8 cellular contexts compared by ENCODE assay signal in genomic region chr2:54903736-54904554, GRCh38.
A peak's percentile ranks its signal among the peaks of the same experiment; 100 is the strongest.
DNase-seq lines count a peak whose midpoint lies in the region; ATAC-seq and TF ChIP-seq lines count a peak whose summit lies in the region.

No MANE protein-coding gene starts in this region.

- no peaks in the 10 kb centered on the region for H3K27me3 ChIP-seq in Caco-2 (replicated peaks; ENCODE audit: control insufficient read depth, insufficient read depth, low read length)

- no peaks in the 10 kb centered on the region for H3K9me3 ChIP-seq in Caco-2

- H3K9me3 Mint-ChIP-seq in Caco-2 (ENCODE audit: unreplicated experiment), result no peaks in the 10 kb centered on the region

- no peaks in the 10 kb centered on the region for H3K36me3 Mint-ChIP-seq in Caco-2 (ENCODE audit: insufficient read depth, unreplicated experiment)

- no peak overlapping the region for H3K4me3 ChIP-seq in Caco-2 (ENCODE audit: low read depth, low read length)
- no peak overlapping the region for H3K4me3 ChIP-seq in fibroblast of villous mesenchyme (ENCODE audit: low read depth, low read length)

- BruUV-seq in Caco-2 (replicated peaks; lab: Mats Ljungman, UMichigan), result no TSS peak

- ATAC-seq in GM18519 (IDR thresholded peaks at IDR 0.05; ENCODE audit: low FRiP score, unreplicated experiment) (no peak), GM18502 (IDR thresholded peaks at IDR 0.05; ENCODE audit: poor library complexity, unreplicated experiment) (no peak)

- TF ChIP-seq CTCF in Caco-2 (IDR thresholded peaks at IDR 0.05; ENCODE audit: insufficient read depth in 1 of 2, low read depth in 1 of 2, low read length in 1 of 2, severe bottlenecking in 1 of 2, unreplicated experiment in 1 of 2) (no peak), fibroblast of villous mesenchyme (IDR thresholded peaks at IDR 0.05; ENCODE audit: insufficient read depth, low read depth, low read length) (no peak)

- CTCF ChIA-PET in Caco-2 (lab: Charles Lee), result no interaction called here

- POLR2A ChIA-PET in Caco-2 (lab: Charles Lee), result no interaction called here

- H3K36me3 ChIP-seq in Caco-2 (ENCODE audit: control insufficient read depth, insufficient read depth, low read length), result no peaks in the 10 kb centered on the region

- peaks cover 24% of the 10 kb centered on the region for H3K4me1 Mint-ChIP-seq in Caco-2 (ENCODE audit: low read depth, unreplicated experiment)

- peak overlapping the region; percentile 25 for H3K4me3 Mint-ChIP-seq in Caco-2 (ENCODE audit: unreplicated experiment)

- intact Hi-C loops in Caco-2 (cut with micrococcal nuclease; ENCODE audit: unreplicated experiment), result loop anchor here (5.0 kb wide), 1 partner anchor 63 kb away; no protein-coding TSS in a partner anchor

- H3K4me1 ChIP-seq in Caco-2, result peaks cover 53% of the 10 kb centered on the region

- DNase-seq in Caco-2 (peak in 1 of 2 experiments; percentile 58), NOMO-1 treated with DMSO at 0.1 percent for 48 hours (lab: John Stamatoyannopoulos, UW; ENCODE audit: unreplicated experiment) (peak; percentile 90), activated T-cell treated with anti-CD3 and anti-CD28 coated beads for 24 hours (ENCODE audit: low read depth) (peak; percentile 54), fibroblast of villous mesenchyme (ENCODE audit: low read depth) (peak; percentile 95), NCI-H524 (lab: John Stamatoyannopoulos, UW) (no peak)
- DNase-seq in stimulated activated CD4-positive, alpha-beta T cell treated with anti-CD3 and anti-CD28 coated beads, Interleukin-2, amount 100 ng/mL, for 4 hours (ENCODE audit: low read depth), result peak; percentile 62

- H3K27me3 Mint-ChIP-seq in Caco-2 (ENCODE audit: insufficient read depth, unreplicated experiment), result no peaks in the 10 kb centered on the region

- H3K27ac Mint-ChIP-seq in Caco-2 (ENCODE audit: unreplicated experiment), result peak overlapping the region; percentile 31

Comparison
In these comparisons a context has a peak if more than half of its experiments do, and no peak if none do; other contexts are left out.
1. DNase-seq: peak in NOMO-1 treated with DMSO at 0.1 percent for 48 hours (single experiment), activated T-cell treated with anti-CD3 and anti-CD28 coated beads for 24 hours (single experiment), fibroblast of villous mesenchyme (single experiment) and stimulated activated CD4-positive, alpha-beta T cell treated with anti-CD3 and anti-CD28 coated beads, Interleukin-2, amount 100 ng/mL, for 4 hours (single experiment); none in NCI-H524 (0 of 2).